Comparison of ENCODE assay signal across 12 cellular contexts in genomic region chr1:10122926-10123325, GRCh38.
DNase-seq lines count a peak whose midpoint lies in the region; TF ChIP-seq lines count a peak whose summit lies in the region.
"Had no signal": no experiment of that assay in that cellular context is flagged by ENCODE, and none has a peak within 500 bp of the region (broad histone marks: within the 10 kb centered on the region; RNA-seq: fewer than 3 reads in every experiment).

No MANE protein-coding gene starts in this region.

- H3K36me3 ChIP-seq in MG63 = peaks cover 44% of the 10 kb centered on the region
- peaks cover 4 to 86% (median 59%) of the 10 kb centered on the region in 4 donors for H3K36me3 ChIP-seq in esophagus muscularis mucosa
- H3K36me3 ChIP-seq in osteoblast (ENCODE audit: insufficient read depth, low read length) = peaks cover 27% of the 10 kb centered on the region

- H3K9me3 ChIP-seq in MG63 (no peaks in the 10 kb centered on the region), esophagus muscularis mucosa (no peaks in the 10 kb centered on the region), osteoblast (ENCODE audit: low read depth, low read length) (no peaks in the 10 kb centered on the region)
- H3K9me3 ChIP-seq: testis had no signal

- H3K27me3 ChIP-seq in MG63 = no peaks in the 10 kb centered on the region
- no peaks in the 10 kb centered on the region for H3K27me3 ChIP-seq in esophagus muscularis mucosa
- no peaks in the 10 kb centered on the region for H3K27me3 ChIP-seq in osteoblast (ENCODE audit: insufficient read depth, low read length)
- H3K27me3 ChIP-seq: testis had no signal

- WGBS in esophagus muscularis mucosa = 61% methylated on average over 10 of the region's 10 CpGs

- intact Hi-C loops in esophagus muscularis mucosa (cut with DNase I) = loop anchor here (2.0 to 10.0 kb wide), 2 partner anchors 14 to 58 kb away; no protein-coding TSS in a partner anchor

- H3K4me1 ChIP-seq in esophagus muscularis mucosa (peaks cover 1 to 49% (median 33%) of the 10 kb centered on the region in 4 donors), osteoblast (ENCODE audit: insufficient read depth, low read length) (peaks cover 10% of the 10 kb centered on the region)
- H3K4me1 ChIP-seq: testis had no signal

- TF ChIP-seq POLR2A in esophagus muscularis mucosa (IDR thresholded peaks at IDR 0.05; ENCODE audit: low read depth) = no peak

- H3K27ac ChIP-seq in esophagus muscularis mucosa (replicated peaks in 1 of 4) = peak overlapping the region; percentile 74 to 77 (median 76)
- H3K27ac ChIP-seq in osteoblast (ENCODE audit: low read depth, low read length) = peak overlapping the region; percentile 76
- H3K27ac ChIP-seq: testis had no signal

- TF ChIP-seq EP300 in esophagus muscularis mucosa (IDR thresholded peaks at IDR 0.05) = no peak

- no peak overlapping the region for H3K4me2 ChIP-seq in osteoblast (ENCODE audit: insufficient read depth, low read length)

- TF ChIP-seq CTCF in esophagus muscularis mucosa (IDR thresholded peaks at IDR 0.05) (no peak), osteoblast (IDR thresholded peaks at IDR 0.05; ENCODE audit: extremely low read depth, low read depth, low read length) (no peak)

- H3K79me2 ChIP-seq in osteoblast (ENCODE audit: insufficient read depth, low read length) = no peaks in the 10 kb centered on the region

- H4K20me1 ChIP-seq in osteoblast (ENCODE audit: insufficient read depth, low read length) = no peaks in the 10 kb centered on the region

- DNase-seq in A172 (ENCODE audit: low spot score) (peak; percentile 72), MG63 (peak; percentile 37), esophagus muscularis mucosa (ENCODE audit: extremely low spot score) (no peak), osteoblast (ENCODE audit: insufficient read length, low spot score, missing footprints) (peak; percentile 94), activated T-cell treated with anti-CD3 and anti-CD28 coated beads for 4 hours (no peak), NCI-H524 treated with DMSO at 0.1 percent for 48 hours (lab: John Stamatoyannopoulos, UW) (no peak), NCI-H2081 treated with DMSO at 0.1 percent for 48 hours (lab: John Stamatoyannopoulos, UW) (no peak)
- DNase-seq in activated CD4-positive, alpha-beta T cell treated with anti-CD3 and anti-CD28 coated beads, Interleukin-2, amount 50 U/mL, for 4 hours = no peak
- DNase-seq: activated CD4-positive, alpha-beta T cell treated with anti-CD3 and anti-CD28 coated beads, Interleukin-2, amount 10 ng/mL, durations not matched to agents 24 days and 14 days; GOT3; small intestine; testis had no signal

- no peak overlapping the region for H2AFZ ChIP-seq in osteoblast (ENCODE audit: low read length)

- H3K4me3 ChIP-seq in MG63 = no peak overlapping the region
- H3K4me3 ChIP-seq in esophagus muscularis mucosa = no peak overlapping the region
- no peak overlapping the region for H3K4me3 ChIP-seq in osteoblast (ENCODE audit: insufficient read depth, low read length)
- H3K4me3 ChIP-seq: testis had no signal

Comparison
In these comparisons a context has a peak if more than half of its experiments do, and no peak if none do; other contexts are left out.
1. DNase-seq: peak in A172 (single experiment), MG63 (single experiment) and osteoblast (single experiment); none in esophagus muscularis mucosa (single experiment), activated T-cell treated with anti-CD3 and anti-CD28 coated beads for 4 hours (single experiment), NCI-H524 treated with DMSO at 0.1 percent for 48 hours (single experiment), activated CD4-positive, alpha-beta T cell treated with anti-CD3 and anti-CD28 coated beads, Interleukin-2, amount 50 U/mL, for 4 hours (0 of 2) and NCI-H2081 treated with DMSO at 0.1 percent for 48 hours (single experiment).